In the genomic region with DNA sequence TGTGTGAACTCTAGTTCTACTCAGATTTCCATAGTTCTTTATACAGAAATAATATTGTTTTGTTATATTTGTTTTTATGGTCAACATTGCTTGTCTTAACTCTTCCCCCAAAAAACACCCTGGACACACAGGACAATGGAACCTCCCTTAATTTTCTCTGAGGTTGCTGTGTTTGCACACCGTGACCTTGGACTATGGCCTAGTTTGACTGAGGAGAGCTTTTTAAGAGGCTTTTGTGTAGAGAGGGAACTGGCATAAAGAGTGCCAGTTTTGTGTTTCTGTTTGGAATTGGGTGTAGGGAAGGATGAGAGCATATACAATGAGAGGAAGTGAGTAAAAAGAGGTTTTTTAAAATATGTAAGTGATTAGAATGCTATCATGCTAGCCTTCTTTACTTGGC, we compare ENCODE assay signal across 25 cellular contexts.
DNase-seq lines count a peak whose midpoint lies in the region; ATAC-seq, FAIRE-seq and TF ChIP-seq lines count a peak whose summit lies in the region.
"Had no signal": no experiment of that assay in that cellular context is flagged by ENCODE, and none has a peak within 500 bp of the region (broad histone marks: within the 10 kb centered on the region; RNA-seq: fewer than 3 reads in every experiment).

No MANE protein-coding gene starts in this region.

- intact Hi-C loops in HepG2 (cut with micrococcal nuclease; ENCODE audit: unreplicated experiment) (no loop called here), right lobe of liver (cut with DNase I) (no loop called here), left lung (cut with DNase I) (no loop called here), Right ventricle myocardium inferior (cut with DNase I) (no loop called here)

- no peak for FAIRE-seq in HepG2 (lab: Jason Lieb, UNC)
- FAIRE-seq: D721Med, K562 had no signal

- in situ Hi-C loops in HepG2 (cut with HindIII; ENCODE audit: extremely low pct_ligation_motif_present, low pct_unique_long_range_greater_than_20kb), result no loop called here

- H3K9me3 ChIP-seq in HepG2 (ENCODE audit: low read length) (no peaks in the 10 kb centered on the region), right lobe of liver (no peaks in the 10 kb centered on the region), left lung (no peaks in the 10 kb centered on the region)
- H3K9me3 ChIP-seq: HAP-1, SJSA1 had no signal

- no peak overlapping the region for H3K4me2 ChIP-seq in HepG2 (ENCODE audit: low read depth, low read length)

- H3K4me3 ChIP-seq in HepG2 (replicated peaks in 1 of 3; ENCODE audit: insufficient read depth in 1 of 3, low read depth in 2 of 3, low read length in 3 of 3) (no peak overlapping the region), right lobe of liver (no peak overlapping the region), left lung (no peak overlapping the region)
- H3K4me3 ChIP-seq: HAP-1, K562, SJSA1 had no signal

- BruUV-seq in HepG2 (replicated peaks; lab: Mats Ljungman, UMichigan), result no TSS peak

- no peak overlapping the region for H3K9ac ChIP-seq in HepG2 (ENCODE audit: insufficient read depth, low read depth, low read length)

- TF ChIP-seq CTCF in HepG2 (CRISPR knock-in tag; IDR thresholded peaks at IDR 0.05) (no peak), right lobe of liver (IDR thresholded peaks at IDR 0.05) (no peak), left lung (IDR thresholded peaks at IDR 0.05) (no peak)

- H2AFZ ChIP-seq in HepG2 (ENCODE audit: low read length), result no peak overlapping the region

- POLR2A ChIA-PET in HepG2 (lab: Yijun Ruan, JAX), result no interaction called here

- WGBS in HepG2 (ENCODE audit: low lambda C conversion rate), result 0% methylated on average over 1 of the region's 1 CpG
- WGBS in right lobe of liver (ENCODE audit: insufficient coverage, low coverage, low lambda C conversion rate, missing lambda C conversion rate), result 60% methylated on average over 1 of the region's 1 CpG

- no peak overlapping the region for H3K27ac ChIP-seq in HepG2 (ENCODE audit: extremely low read length, insufficient read depth, low read length)
- H3K27ac ChIP-seq in right lobe of liver, result no peak overlapping the region
- no peak overlapping the region for H3K27ac ChIP-seq in left lung
- H3K27ac ChIP-seq: SJSA1 had no signal

- no peak for TF ChIP-seq RAD21 in HepG2 (CRISPR knock-in tag; IDR thresholded peaks at IDR 0.05)

- H3K36me3 ChIP-seq in HepG2 (replicated peaks in 1 of 2; ENCODE audit: control insufficient read depth in 1 of 2, insufficient read depth in 2 of 2, low read length in 2 of 2), result no peaks in the 10 kb centered on the region
- H3K36me3 ChIP-seq in right lobe of liver, result no peaks in the 10 kb centered on the region
- no peaks in the 10 kb centered on the region for H3K36me3 ChIP-seq in left lung
- H3K36me3 ChIP-seq: HAP-1, SJSA1 had no signal

- TF ChIP-seq POLR2A in HepG2 (IDR thresholded peaks at IDR 0.05; ENCODE audit: insufficient read depth in 1 of 2, low read depth in 2 of 2, low read length in 2 of 2), result no peak
- no peak for TF ChIP-seq POLR2A in right lobe of liver (IDR thresholded peaks at IDR 0.05)

- H3K4me1 ChIP-seq in HepG2 (ENCODE audit: insufficient read depth, low read length) (peaks cover 12% of the 10 kb centered on the region), right lobe of liver (no peaks in the 10 kb centered on the region), left lung (no peaks in the 10 kb centered on the region)
- H3K4me1 ChIP-seq: SJSA1 had no signal

- H3K27me3 ChIP-seq in HepG2 (ENCODE audit: control insufficient read depth in 1 of 2, insufficient read depth in 2 of 2, low read length in 2 of 2) (no peaks in the 10 kb centered on the region), right lobe of liver (no peaks in the 10 kb centered on the region), left lung (no peaks in the 10 kb centered on the region)
- H3K27me3 ChIP-seq: SJSA1 had no signal

- TF ChIP-seq EP300 in HepG2 (IDR thresholded peaks at IDR 0.05; ENCODE audit: low read depth in 2 of 2, low read length in 2 of 2) (no peak), HepG2 (CRISPR knock-in tag; IDR thresholded peaks at IDR 0.05; ENCODE audit: borderline replicate concordance) (no peak)

- DNase-seq in HepG2 (ENCODE audit: low spot score) (peak; percentile 45), right lobe of liver (no peak), NCI-H774 (lab: John Stamatoyannopoulos, UW) (peak; percentile 50), left lung (no peak), Right ventricle myocardium inferior (ENCODE audit: missing footprints) (no peak), NCI-H2107 treated with DMSO at 0.1 percent for 48 hours (lab: John Stamatoyannopoulos, UW; ENCODE audit: unreplicated experiment) (no peak), kidney tubule cell (ENCODE audit: low spot score) (no peak)
- DNase-seq: 8988T; ACHN; CD4-positive, CD25-positive, alpha-beta regulatory T cell; DMS53; GOT3; HFFc6; Kasumi-1; NCI-H1417 treated with DMSO at 0.1 percent for 48 hours; NCI-H1694 treated with DMSO at 0.1 percent for 48 hours; NCI-H446 treated with DMSO at 0.1 percent for 48 hours; NCI-H526 treated with DMSO at 0.1 percent for 48 hours; NK-92 treated with Interleukin-12 subunit alpha and Interleukin-12 subunit beta, amount 100 ng/mL, for 24 hours; PC-3 had no signal

- no peaks in the 10 kb centered on the region for H3K79me2 ChIP-seq in HepG2 (ENCODE audit: insufficient read depth, low read length)

- no peaks in the 10 kb centered on the region for H4K20me1 ChIP-seq in HepG2 (ENCODE audit: insufficient read depth, low read length)

- CTCF ChIA-PET in HepG2 (lab: Yijun Ruan, JAX; ENCODE audit: low intra/inter-chr PET ratio, low total read pairs), result no interaction called here

- ATAC-seq in HepG2, result no peak
- ATAC-seq in right lobe of liver, result no peak
- peak; percentile 76 for ATAC-seq in left lung
- no peak for ATAC-seq in GM18517 (IDR thresholded peaks at IDR 0.05; ENCODE audit: unreplicated experiment)
- ATAC-seq in Right ventricle myocardium inferior, result no peak
- ATAC-seq: K562, PC-3 had no signal

TF ChIP-seq in HepG2, 621 proteins besides CTCF, POLR2A, EP300 and RAD21 (continues in another document):
- TF ChIP-seq, protein P1, sequence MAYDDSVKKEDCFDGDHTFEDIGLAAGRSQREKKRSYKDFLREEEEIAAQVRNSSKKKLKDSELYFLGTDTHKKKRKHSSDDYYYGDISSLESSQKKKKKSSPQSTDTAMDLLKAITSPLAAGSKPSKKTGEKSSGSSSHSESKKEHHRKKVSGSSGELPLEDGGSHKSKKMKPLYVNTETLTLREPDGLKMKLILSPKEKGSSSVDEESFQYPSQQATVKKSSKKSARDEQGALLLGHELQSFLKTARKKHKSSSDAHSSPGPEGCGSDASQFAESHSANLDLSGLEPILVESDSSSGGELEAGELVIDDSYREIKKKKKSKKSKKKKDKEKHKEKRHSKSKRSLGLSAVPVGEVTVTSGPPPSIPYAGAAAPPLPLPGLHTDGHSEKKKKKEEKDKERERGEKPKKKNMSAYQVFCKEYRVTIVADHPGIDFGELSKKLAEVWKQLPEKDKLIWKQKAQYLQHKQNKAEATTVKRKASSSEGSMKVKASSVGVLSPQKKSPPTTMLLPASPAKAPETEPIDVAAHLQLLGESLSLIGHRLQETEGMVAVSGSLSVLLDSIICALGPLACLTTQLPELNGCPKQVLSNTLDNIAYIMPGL (CRISPR knock-in tag; IDR thresholded peaks at IDR 0.05; ENCODE audit: borderline replicate concordance in 1 of 2, low read depth in 1 of 2), result no peak
- TF ChIP-seq, protein P2, sequence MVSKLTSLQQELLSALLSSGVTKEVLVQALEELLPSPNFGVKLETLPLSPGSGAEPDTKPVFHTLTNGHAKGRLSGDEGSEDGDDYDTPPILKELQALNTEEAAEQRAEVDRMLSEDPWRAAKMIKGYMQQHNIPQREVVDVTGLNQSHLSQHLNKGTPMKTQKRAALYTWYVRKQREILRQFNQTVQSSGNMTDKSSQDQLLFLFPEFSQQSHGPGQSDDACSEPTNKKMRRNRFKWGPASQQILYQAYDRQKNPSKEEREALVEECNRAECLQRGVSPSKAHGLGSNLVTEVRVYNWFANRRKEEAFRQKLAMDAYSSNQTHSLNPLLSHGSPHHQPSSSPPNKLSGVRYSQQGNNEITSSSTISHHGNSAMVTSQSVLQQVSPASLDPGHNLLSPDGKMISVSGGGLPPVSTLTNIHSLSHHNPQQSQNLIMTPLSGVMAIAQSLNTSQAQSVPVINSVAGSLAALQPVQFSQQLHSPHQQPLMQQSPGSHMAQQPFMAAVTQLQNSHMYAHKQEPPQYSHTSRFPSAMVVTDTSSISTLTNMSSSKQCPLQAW (CRISPR knock-in tag; IDR thresholded peaks at IDR 0.05), result no peak
- 0 out of 2 replicates have a peak, but pooled peaks have one; percentile 23 for TF ChIP-seq SOX5 (CRISPR knock-in tag; IDR thresholded peaks at IDR 0.05; ENCODE audit: borderline replicate concordance)
- TF ChIP-seq FOXP1 (IDR thresholded peaks at IDR 0.05), result no peak
- TF ChIP-seq FOXP1 (CRISPR knock-in tag; IDR thresholded peaks at IDR 0.05), result 0 out of 2 replicates have a peak, but pooled peaks have one; percentile 14
- no peak for TF ChIP-seq ZNF343 (CRISPR knock-in tag; IDR thresholded peaks at IDR 0.05)
- no peak for TF ChIP-seq ZNF605 (CRISPR knock-in tag; IDR thresholded peaks at IDR 0.05)
- TF ChIP-seq, protein P3, sequence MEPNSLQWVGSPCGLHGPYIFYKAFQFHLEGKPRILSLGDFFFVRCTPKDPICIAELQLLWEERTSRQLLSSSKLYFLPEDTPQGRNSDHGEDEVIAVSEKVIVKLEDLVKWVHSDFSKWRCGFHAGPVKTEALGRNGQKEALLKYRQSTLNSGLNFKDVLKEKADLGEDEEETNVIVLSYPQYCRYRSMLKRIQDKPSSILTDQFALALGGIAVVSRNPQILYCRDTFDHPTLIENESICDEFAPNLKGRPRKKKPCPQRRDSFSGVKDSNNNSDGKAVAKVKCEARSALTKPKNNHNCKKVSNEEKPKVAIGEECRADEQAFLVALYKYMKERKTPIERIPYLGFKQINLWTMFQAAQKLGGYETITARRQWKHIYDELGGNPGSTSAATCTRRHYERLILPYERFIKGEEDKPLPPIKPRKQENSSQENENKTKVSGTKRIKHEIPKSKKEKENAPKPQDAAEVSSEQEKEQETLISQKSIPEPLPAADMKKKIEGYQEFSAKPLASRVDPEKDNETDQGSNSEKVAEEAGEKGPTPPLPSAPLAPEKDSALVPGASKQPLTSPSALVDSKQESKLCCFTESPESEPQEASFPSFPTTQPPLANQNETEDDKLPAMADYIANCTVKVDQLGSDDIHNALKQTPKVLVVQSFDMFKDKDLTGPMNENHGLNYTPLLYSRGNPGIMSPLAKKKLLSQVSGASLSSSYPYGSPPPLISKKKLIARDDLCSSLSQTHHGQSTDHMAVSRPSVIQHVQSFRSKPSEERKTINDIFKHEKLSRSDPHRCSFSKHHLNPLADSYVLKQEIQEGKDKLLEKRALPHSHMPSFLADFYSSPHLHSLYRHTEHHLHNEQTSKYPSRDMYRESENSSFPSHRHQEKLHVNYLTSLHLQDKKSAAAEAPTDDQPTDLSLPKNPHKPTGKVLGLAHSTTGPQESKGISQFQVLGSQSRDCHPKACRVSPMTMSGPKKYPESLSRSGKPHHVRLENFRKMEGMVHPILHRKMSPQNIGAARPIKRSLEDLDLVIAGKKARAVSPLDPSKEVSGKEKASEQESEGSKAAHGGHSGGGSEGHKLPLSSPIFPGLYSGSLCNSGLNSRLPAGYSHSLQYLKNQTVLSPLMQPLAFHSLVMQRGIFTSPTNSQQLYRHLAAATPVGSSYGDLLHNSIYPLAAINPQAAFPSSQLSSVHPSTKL (CRISPR knock-in tag; IDR thresholded peaks at IDR 0.05), result 0 out of 2 replicates have a peak, but pooled peaks have one; percentile 15

Comparison
In these comparisons a context has a peak if more than half of its experiments do, and no peak if none do; other contexts are left out.
1. DNase-seq: peak in HepG2 (single experiment) and NCI-H774 (single experiment); none in right lobe of liver (0 of 3), left lung (0 of 2), Right ventricle myocardium inferior (single experiment), NCI-H2107 treated with DMSO at 0.1 percent for 48 hours (single experiment) and kidney tubule cell (single experiment).